Comparison of ENCODE assay signal across 27 cellular contexts in the genomic region with DNA sequence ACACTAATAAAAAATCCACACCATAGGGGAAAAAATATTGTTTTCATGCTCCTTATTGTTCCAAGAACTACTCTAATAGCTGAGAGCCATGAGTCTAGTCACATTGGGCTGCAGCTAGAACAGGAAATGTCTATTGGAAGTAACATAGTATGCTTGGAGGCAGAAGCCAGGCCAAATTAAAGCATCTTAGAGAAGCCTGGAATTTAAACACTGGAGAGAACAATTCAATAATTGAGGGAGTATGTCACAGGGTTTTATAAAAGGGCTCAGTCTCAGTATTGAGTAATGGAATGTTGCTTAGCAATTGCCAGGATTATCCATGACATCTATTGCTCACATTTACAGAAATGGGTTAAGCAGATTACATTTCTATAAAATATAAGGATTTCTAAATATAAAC.
"Had no signal": no experiment of that assay in that cellular context is flagged by ENCODE, and none has a peak within 500 bp of the region (broad histone marks: within the 10 kb centered on the region; RNA-seq: fewer than 3 reads in every experiment).

No MANE protein-coding gene starts in this region.

- H3K27me3 ChIP-seq: brain microvascular endothelial cell, gastrocnemius medialis, neutrophil, pancreas, right lobe of liver, transverse colon, uterus had no signal

- DNase-seq: activated CD4-positive, alpha-beta T cell treated with anti-CD3 and anti-CD28 coated beads, Interleukin-2, amount 10 ng/mL, durations not matched to agents 7 days and 5 days; activated CD4-positive, CD25-positive, alpha-beta regulatory T cell treated with anti-CD3 and anti-CD28 coated beads, Interleukin-2, amount 50 U/mL, for 72 hours; activated CD8-positive, alpha-beta memory T cell treated with anti-CD3 and anti-CD28 coated beads, Interleukin-2, amount 10 ng/mL, durations not matched to agents 7 days and 5 days; activated CD8-positive, alpha-beta T cell treated with anti-CD3 and anti-CD28 coated beads for 36 hours; activated effector memory CD4-positive, alpha-beta T cell treated with anti-CD3 and anti-CD28 coated beads, Interleukin-2, amount 50 U/mL, for 16 hours; activated naive CD4-positive, alpha-beta T cell treated with anti-CD3 and anti-CD28 coated beads, Interleukin-2, amount 50 U/mL, for 16 hours; activated T-cell treated with anti-CD3 and anti-CD28 coated beads for 4 hours; aorta; brain microvascular endothelial cell; caudate nucleus; effector CD4-positive, alpha-beta T cell; erythroblast; gastrocnemius medialis; hypothalamus; left ventricle myocardium superior; pancreas; right lobe of liver; stimulated activated CD4-positive, alpha-beta T cell treated with anti-CD3 and anti-CD28 coated beads, Interleukin-2, amount 100 ng/mL, for 48 hours; stimulated activated CD8-positive, alpha-beta memory T cell treated with anti-CD3 and anti-CD28 coated beads, Interleukin-4, amount 100 ng/mL, for 48 hours; stimulated activated naive B cell treated with anti-CD40 and anti-IgM and Interleukin-4, amounts not matched to agents 10 μg/mL and 1 μg/mL and 100 μg/mL, for 72 hours; transverse colon; uterus; WERI-Rb-1 had no signal

- H3K4me3 Mint-ChIP-seq: activated CD4-positive, alpha-beta T cell treated with anti-CD3 and anti-CD28 coated beads, Interleukin-2, amount 10 ng/mL, durations not matched to agents 7 days and 5 days; activated CD8-positive, alpha-beta memory T cell treated with anti-CD3 and anti-CD28 coated beads, Interleukin-2, amount 10 ng/mL, durations not matched to agents 7 days and 5 days; activated CD8-positive, alpha-beta T cell treated with anti-CD3 and anti-CD28 coated beads for 36 hours; dendritic cell treated with granulocyte-macrophage colony-stimulating factor and Interleukin-4, amounts not matched to agents 40 ng/mL and 50 ng/mL, for 4 days; nephron; stimulated activated naive B cell treated with anti-CD40 and anti-IgM and Interleukin-4, amounts not matched to agents 10 μg/mL and 1 μg/mL and 100 μg/mL, for 72 hours; T-helper 2 cell treated with Interferon-gamma antibody and Interleukin-4, amounts not matched to agents 5 μg/mL and 100 μg/mL, for 36 hours had no signal

- H3K9me3 Mint-ChIP-seq: activated CD4-positive, alpha-beta T cell treated with anti-CD3 and anti-CD28 coated beads, Interleukin-2, amount 10 ng/mL, durations not matched to agents 7 days and 5 days; activated CD8-positive, alpha-beta T cell treated with anti-CD3 and anti-CD28 coated beads for 36 hours; dendritic cell treated with granulocyte-macrophage colony-stimulating factor and Interleukin-4, amounts not matched to agents 40 ng/mL and 50 ng/mL, for 4 days; nephron; T-helper 2 cell treated with Interferon-gamma antibody and Interleukin-4, amounts not matched to agents 5 μg/mL and 100 μg/mL, for 36 hours had no signal

- H3K4me1 Mint-ChIP-seq: activated CD4-positive, alpha-beta T cell treated with anti-CD3 and anti-CD28 coated beads, Interleukin-2, amount 10 ng/mL, durations not matched to agents 7 days and 5 days; activated CD8-positive, alpha-beta memory T cell treated with anti-CD3 and anti-CD28 coated beads, Interleukin-2, amount 10 ng/mL, durations not matched to agents 7 days and 5 days; stimulated activated naive B cell treated with anti-CD40 and anti-IgM and Interleukin-4, amounts not matched to agents 10 μg/mL and 1 μg/mL and 100 μg/mL, for 72 hours had no signal

- H3K4me1 ChIP-seq: gastrocnemius medialis, uterus had no signal

- H3K4me3 ChIP-seq: gastrocnemius medialis, pancreas, right lobe of liver, transverse colon, uterus had no signal

- ATAC-seq: activated CD8-positive, alpha-beta memory T cell treated with anti-CD3 and anti-CD28 coated beads, Interleukin-2, amount 10 ng/mL, durations not matched to agents 7 days and 5 days; activated CD8-positive, alpha-beta T cell treated with anti-CD3 and anti-CD28 coated beads for 36 hours; gastrocnemius medialis; left ventricle myocardium superior; pancreas; right lobe of liver; stimulated activated naive B cell treated with anti-CD40 and anti-IgM and Interleukin-4, amounts not matched to agents 10 μg/mL and 1 μg/mL and 100 μg/mL, for 72 hours had no signal

- H3K27me3 Mint-ChIP-seq: activated CD8-positive, alpha-beta memory T cell treated with anti-CD3 and anti-CD28 coated beads, Interleukin-2, amount 10 ng/mL, durations not matched to agents 7 days and 5 days; dendritic cell treated with granulocyte-macrophage colony-stimulating factor and Interleukin-4, amounts not matched to agents 40 ng/mL and 50 ng/mL, for 4 days; stimulated activated naive B cell treated with anti-CD40 and anti-IgM and Interleukin-4, amounts not matched to agents 10 μg/mL and 1 μg/mL and 100 μg/mL, for 72 hours had no signal

- H3K27ac Mint-ChIP-seq: activated CD4-positive, alpha-beta T cell treated with anti-CD3 and anti-CD28 coated beads, Interleukin-2, amount 10 ng/mL, durations not matched to agents 7 days and 5 days; activated CD8-positive, alpha-beta memory T cell treated with anti-CD3 and anti-CD28 coated beads, Interleukin-2, amount 10 ng/mL, durations not matched to agents 7 days and 5 days; activated CD8-positive, alpha-beta T cell treated with anti-CD3 and anti-CD28 coated beads for 36 hours; dendritic cell treated with granulocyte-macrophage colony-stimulating factor and Interleukin-4, amounts not matched to agents 40 ng/mL and 50 ng/mL, for 4 days; nephron; stimulated activated naive B cell treated with anti-CD40 and anti-IgM and Interleukin-4, amounts not matched to agents 10 μg/mL and 1 μg/mL and 100 μg/mL, for 72 hours; T-helper 2 cell treated with Interferon-gamma antibody and Interleukin-4, amounts not matched to agents 5 μg/mL and 100 μg/mL, for 36 hours had no signal

- H3K9me3 ChIP-seq: gastrocnemius medialis, neutrophil, pancreas, right lobe of liver, transverse colon, uterus had no signal

- H3K27ac ChIP-seq: brain microvascular endothelial cell, gastrocnemius medialis, neutrophil, pancreas, right lobe of liver, transverse colon, uterus, WERI-Rb-1 had no signal

- H3K36me3 ChIP-seq: brain microvascular endothelial cell, gastrocnemius medialis, neutrophil, pancreas, right lobe of liver, transverse colon, uterus, WERI-Rb-1 had no signal

- H3K36me3 Mint-ChIP-seq: activated CD8-positive, alpha-beta memory T cell treated with anti-CD3 and anti-CD28 coated beads, Interleukin-2, amount 10 ng/mL, durations not matched to agents 7 days and 5 days; stimulated activated naive B cell treated with anti-CD40 and anti-IgM and Interleukin-4, amounts not matched to agents 10 μg/mL and 1 μg/mL and 100 μg/mL, for 72 hours had no signal
